In genomic region chr20:39010496-39010895, GRCh38 we compare ENCODE assay signal across 26 cellular contexts. TPM values are rescaled to one million over a fixed set of nuclear protein-coding genes. Genes with fewer than 3 reads are reported as not detected.
DNase-seq lines count a peak whose midpoint lies in the region; ATAC-seq, FAIRE-seq and TF ChIP-seq lines count a peak whose summit lies in the region.
"Had no signal": no experiment of that assay in that cellular context is flagged by ENCODE, and none has a peak within 500 bp of the region (broad histone marks: within the 10 kb centered on the region; RNA-seq: fewer than 3 reads in every experiment).

No MANE protein-coding gene starts in this region.

- no peaks in the 10 kb centered on the region for H3K9me3 Mint-ChIP-seq in chondrocyte (ENCODE audit: low read depth)
- H3K9me3 Mint-ChIP-seq in activated T-cell treated with anti-CD3 and anti-CD28 coated beads, Interleukin-2, amount 50 U/mL, for 72 hours: no peaks in the 10 kb centered on the region
- H3K9me3 Mint-ChIP-seq: neural crest cell had no signal

- no peak overlapping the region for H3K4me3 Mint-ChIP-seq in chondrocyte (ENCODE audit: unreplicated experiment)
- H3K4me3 Mint-ChIP-seq in activated T-cell treated with anti-CD3 and anti-CD28 coated beads, Interleukin-2, amount 50 U/mL, for 72 hours: no peak overlapping the region
- H3K4me3 Mint-ChIP-seq: activated CD8-positive, alpha-beta memory T cell treated with anti-CD3 and anti-CD28 coated beads, Interleukin-2, amount 10 ng/mL, durations not matched to agents 7 days and 5 days; neural crest cell had no signal

- no peak overlapping the region for H3K27ac Mint-ChIP-seq in chondrocyte (ENCODE audit: unreplicated experiment)
- H3K27ac Mint-ChIP-seq in activated T-cell treated with anti-CD3 and anti-CD28 coated beads, Interleukin-2, amount 50 U/mL, for 72 hours: no peak overlapping the region
- H3K27ac Mint-ChIP-seq: activated CD8-positive, alpha-beta memory T cell treated with anti-CD3 and anti-CD28 coated beads, Interleukin-2, amount 10 ng/mL, durations not matched to agents 7 days and 5 days had no signal

- peaks cover 40% of the 10 kb centered on the region for H3K36me3 Mint-ChIP-seq in chondrocyte (ENCODE audit: low read depth)
- peaks cover 6 to 28% of the 10 kb centered on the region in 2 donors for H3K36me3 Mint-ChIP-seq in activated T-cell treated with anti-CD3 and anti-CD28 coated beads, Interleukin-2, amount 50 U/mL, for 72 hours (ENCODE audit: insufficient read depth in 2 of 2)

- TF ChIP-seq POLR2A in GM12891 (IDR thresholded peaks at IDR 0.05; ENCODE audit: low read depth, low read length): no peak

- no peaks in the 10 kb centered on the region for H3K4me1 Mint-ChIP-seq in chondrocyte (ENCODE audit: low read depth)
- H3K4me1 Mint-ChIP-seq in activated T-cell treated with anti-CD3 and anti-CD28 coated beads, Interleukin-2, amount 50 U/mL, for 72 hours (ENCODE audit: low read depth): peaks cover 12% of the 10 kb centered on the region
- H3K4me1 Mint-ChIP-seq: neural crest cell had no signal

- DNase-seq in GM12891 (ENCODE audit: insufficient read length, low spot score) (no peak), NCI-H1436 treated with DMSO at 0.1 percent for 48 hours (lab: John Stamatoyannopoulos, UW) (peak; percentile 34), NCI-H69 (lab: John Stamatoyannopoulos, UW) (peak; percentile 46), iPS-NIHi11 (ENCODE audit: low spot score) (peak; percentile 42), chondrocyte (ENCODE audit: low spot score) (no peak), SIG-M5 (lab: John Stamatoyannopoulos, UW) (no peak)
- no peak for DNase-seq in activated T-cell treated with anti-CD3 and anti-CD28 coated beads, Interleukin-2, amount 50 U/mL, for 72 hours
- DNase-seq: activated CD4-positive, alpha-beta T cell treated with anti-CD3 and anti-CD28 coated beads, Interleukin-2, amount 50 U/mL, for 1 hour; activated CD8-positive, alpha-beta memory T cell treated with anti-CD3 and anti-CD28 coated beads, Interleukin-2, amount 10 ng/mL, durations not matched to agents 7 days and 5 days; activated naive CD4-positive, alpha-beta T cell treated with anti-CD3 and anti-CD28 coated beads, Interleukin-2, amount 50 U/mL, for 16 hours; amygdala; EL; gastrocnemius medialis; hippocampal formation; KBM-7; MG63; NCI-H2081 treated with DMSO at 0.1 percent for 48 hours; NCI-H774; posterior cingulate gyrus; sigmoid colon; stimulated activated CD4-positive, alpha-beta T cell treated with anti-CD3 and anti-CD28 coated beads, Interleukin-15, amount 100 ng/mL, for 24 hours; stimulated activated naive CD8-positive, alpha-beta T cell treated with anti-CD3 and anti-CD28 coated beads, Interleukin-15, Interleukin-2, amounts not matched to agents 100 U/mL and 50 U/mL, for 24 hours; T1000 had no signal

- no peak for TF ChIP-seq CTCF in chondrocyte (IDR thresholded peaks at IDR 0.05)

- H3K27me3 Mint-ChIP-seq in chondrocyte (ENCODE audit: low read depth): no peaks in the 10 kb centered on the region
- no peaks in the 10 kb centered on the region for H3K27me3 Mint-ChIP-seq in activated T-cell treated with anti-CD3 and anti-CD28 coated beads, Interleukin-2, amount 50 U/mL, for 72 hours (ENCODE audit: low read depth)
- H3K27me3 Mint-ChIP-seq: activated CD8-positive, alpha-beta memory T cell treated with anti-CD3 and anti-CD28 coated beads, Interleukin-2, amount 10 ng/mL, durations not matched to agents 7 days and 5 days had no signal

- FAIRE-seq in GM12891 (lab: Jason Lieb, UNC): peak; percentile 16
- FAIRE-seq: keratinocyte had no signal

- ATAC-seq in GM18870 (IDR thresholded peaks at IDR 0.05; ENCODE audit: unreplicated experiment): no peak
- no peak for ATAC-seq in activated T-cell treated with anti-CD3 and anti-CD28 coated beads, Interleukin-2, amount 50 U/mL, for 72 hours (replicated peaks in 1 of 2)
- ATAC-seq: activated CD8-positive, alpha-beta memory T cell treated with anti-CD3 and anti-CD28 coated beads, Interleukin-2, amount 10 ng/mL, durations not matched to agents 7 days and 5 days; gastrocnemius medialis; stimulated activated naive CD8-positive, alpha-beta T cell treated with anti-CD3 and anti-CD28 coated beads, Interleukin-15, Interleukin-2, amounts not matched to agents 100 U/mL and 50 U/mL, for 24 hours had no signal

TF ChIP-seq in GM12891, 5 proteins besides CTCF, POLR2A, EP300 and RAD21:
- TF ChIP-seq TAF1 (IDR thresholded peaks at IDR 0.05; ENCODE audit: low read depth, low read length): no peak

RNA-seq across cellular contexts. Expression of gene DHX35, which starts 48.4 kb away (rescaled TPM):
- 9.4 TPM for polyA plus RNA-seq in GM12891 (2012; ENCODE audit: low read depth, missing spikeins)
- total RNA-seq in chondrocyte: 7.0 to 8.4 TPM (median 7.8 TPM) in 3 replicates
- 10 to 100 TPM in 1 of 2 donors, 1 to 10 TPM in 1; 9.4 to 14.2 TPM for total RNA-seq in activated T-cell treated with anti-CD3 and anti-CD28 coated beads, Interleukin-2, amount 50 U/mL, for 72 hours

Comparison
In these comparisons a context has a peak if more than half of its experiments do, and no peak if none do; other contexts are left out.
1. DNase-seq: peak in NCI-H1436 treated with DMSO at 0.1 percent for 48 hours (single experiment), NCI-H69 (single experiment) and iPS-NIHi11 (single experiment); none in GM12891 (single experiment), chondrocyte (single experiment), SIG-M5 (single experiment) and activated T-cell treated with anti-CD3 and anti-CD28 coated beads, Interleukin-2, amount 50 U/mL, for 72 hours (0 of 2).